ENCODE assay signal across 9 cellular contexts in genomic region chr3:112092439-112093179, GRCh38. TPM values are rescaled to one million over a fixed set of nuclear protein-coding genes. Genes with fewer than 3 reads are reported as not detected.
A peak's percentile ranks its signal among the peaks of the same experiment; 100 is the strongest.
DNase-seq lines count a peak whose midpoint lies in the region; ATAC-seq and TF ChIP-seq lines count a peak whose summit lies in the region.
"Had no signal": no experiment of that assay in that cellular context is flagged by ENCODE, and none has a peak within 500 bp of the region (broad histone marks: within the 10 kb centered on the region; RNA-seq: fewer than 3 reads in every experiment).

No MANE protein-coding gene starts in this region.

- H2BK15ac ChIP-seq in mesendoderm (replicated peaks; ENCODE audit: low read depth) = no peak overlapping the region

- no peak for TF ChIP-seq EP300 in esophagus muscularis mucosa (IDR thresholded peaks at IDR 0.05)

- WGBS in mesendoderm (ENCODE audit: extremely low coverage, insufficient coverage, low lambda C conversion rate) = no CpG with 5 or more reads among the region's 7 CpGs
- WGBS in esophagus muscularis mucosa = 53% methylated on average over 7 of the region's 7 CpGs

- no peak overlapping the region for H4K5ac ChIP-seq in mesendoderm (ENCODE audit: low read length)

- H4K20me1 ChIP-seq in DND-41 (ENCODE audit: insufficient read depth, low read length) = no peaks in the 10 kb centered on the region

- H3K4me3 Mint-ChIP-seq in activated B cell treated with CpG ODN at 0.5 μM for 24 hours = no peak overlapping the region

- no peak overlapping the region for H2AFZ ChIP-seq in DND-41 (ENCODE audit: low read depth, low read length)

- H3K4me2 ChIP-seq in DND-41 (ENCODE audit: insufficient read depth, low read length) (no peak overlapping the region), mesendoderm (ENCODE audit: low read length) (no peak overlapping the region)

- intact Hi-C loops in activated B cell treated with CpG ODN at 0.5 μM for 24 hours (cut with micrococcal nuclease) (no loop called here), esophagus muscularis mucosa (cut with DNase I) (no loop called here)

- no peak overlapping the region for H3K56ac ChIP-seq in mesendoderm (ENCODE audit: low read length)

- DNase-seq in DND-41 (no peak), activated B cell treated with CpG ODN at 0.5 μM for 24 hours (no peak), mesendoderm (peak; percentile 85), mucosa of gallbladder (ENCODE audit: low spot score) (no peak), esophagus muscularis mucosa (ENCODE audit: extremely low spot score) (no peak), NCI-H748 treated with DMSO at 0.1 percent for 48 hours (lab: John Stamatoyannopoulos, UW) (no peak), NCI-H1694 treated with DMSO at 0.1 percent for 48 hours (lab: John Stamatoyannopoulos, UW) (no peak)

- H2AK5ac ChIP-seq in mesendoderm (ENCODE audit: low read length) = no peak overlapping the region

- H2BK120ac ChIP-seq in mesendoderm (ENCODE audit: low read depth, low read length) = no peak overlapping the region

- POLR2A ChIA-PET in activated B cell treated with CpG ODN at 0.5 μM for 24 hours (lab: Charles Lee) = no interaction called here

- ATAC-seq in DND-41 (ENCODE audit: insufficient read depth, low read depth) (peak; percentile 49; the same call in 2 of the 3 replicates), HG02610 (IDR thresholded peaks at IDR 0.05; ENCODE audit: unreplicated experiment) (peak; percentile 43), activated B cell treated with CpG ODN at 0.5 μM for 24 hours (ENCODE audit: low read depth) (peak; percentile 45)

- H3K27ac Mint-ChIP-seq in activated B cell treated with CpG ODN at 0.5 μM for 24 hours = no peak overlapping the region

- no peak overlapping the region for H3K23ac ChIP-seq in mesendoderm (ENCODE audit: low read length)

- TF ChIP-seq POLR2A in esophagus muscularis mucosa (IDR thresholded peaks at IDR 0.05; ENCODE audit: low read depth) = no peak

- H3K9me3 Mint-ChIP-seq in activated B cell treated with CpG ODN at 0.5 μM for 24 hours = no peaks in the 10 kb centered on the region

- peaks cover 10% of the 10 kb centered on the region for H3K27me3 ChIP-seq in DND-41 (ENCODE audit: insufficient read depth, low read length, poor library complexity)
- no peaks in the 10 kb centered on the region for H3K27me3 ChIP-seq in mesendoderm (ENCODE audit: insufficient read depth, low read length, poor library complexity)
- no peaks in the 10 kb centered on the region for H3K27me3 ChIP-seq in esophagus muscularis mucosa

- no peak overlapping the region for H3K4ac ChIP-seq in mesendoderm (ENCODE audit: low read depth, low read length)

- no peak overlapping the region for H2BK5ac ChIP-seq in mesendoderm (ENCODE audit: low read length)

- H3K4me1 ChIP-seq in DND-41 (ENCODE audit: insufficient read depth, low read length) (no peaks in the 10 kb centered on the region), mesendoderm (ENCODE audit: control insufficient read depth, low read depth, low read length) (peaks cover 13% of the 10 kb centered on the region), esophagus muscularis mucosa (peaks cover 2 to 19% (median 7%) of the 10 kb centered on the region in 4 donors)

- H3K36me3 ChIP-seq in DND-41 (ENCODE audit: insufficient read depth, low read length) = no peaks in the 10 kb centered on the region
- no peaks in the 10 kb centered on the region for H3K36me3 ChIP-seq in mesendoderm (ENCODE audit: control insufficient read depth, insufficient read depth, low read length)
- H3K36me3 ChIP-seq in esophagus muscularis mucosa = no peaks in the 10 kb centered on the region

- CTCF ChIA-PET in activated B cell treated with CpG ODN at 0.5 μM for 24 hours (lab: Charles Lee) = interaction anchor here (1.5 kb wide), 1 partner anchor 19 kb away, joined by 5 read pairs; no protein-coding TSS in a partner anchor

- H3K27me3 Mint-ChIP-seq in activated B cell treated with CpG ODN at 0.5 μM for 24 hours = peaks cover 12% of the 10 kb centered on the region

- no peak overlapping the region for H3K27ac ChIP-seq in DND-41 (ENCODE audit: low read length)
- peak overlapping the region; percentile 6 for H3K27ac ChIP-seq in mesendoderm (ENCODE audit: low read depth, low read length)
- no peak overlapping the region for H3K27ac ChIP-seq in esophagus muscularis mucosa (replicated peaks in 1 of 4)

- H3K9me3 ChIP-seq in DND-41 (ENCODE audit: insufficient read depth, low read length, severe bottlenecking) (no peaks in the 10 kb centered on the region), esophagus muscularis mucosa (no peaks in the 10 kb centered on the region)

- H3K4me3 ChIP-seq in DND-41 (ENCODE audit: low read depth in 1 of 2, low read length in 2 of 2) (no peak overlapping the region), mesendoderm (ENCODE audit: low read length) (no peak overlapping the region), esophagus muscularis mucosa (no peak overlapping the region)

- no peak overlapping the region for H4K8ac ChIP-seq in mesendoderm (ENCODE audit: low read depth, low read length)

- H3K79me2 ChIP-seq in DND-41 (ENCODE audit: insufficient read depth, low read length) (no peaks in the 10 kb centered on the region), mesendoderm (ENCODE audit: control insufficient read depth, insufficient read depth, low read length) (peaks cover 8% of the 10 kb centered on the region)

- peak overlapping the region; percentile 64 for H3K18ac ChIP-seq in mesendoderm (ENCODE audit: low read length)

- peaks cover 32% of the 10 kb centered on the region for H3K4me1 Mint-ChIP-seq in activated B cell treated with CpG ODN at 0.5 μM for 24 hours

- H3K9ac ChIP-seq in DND-41 (ENCODE audit: low read depth, low read length) (no peak overlapping the region), mesendoderm (ENCODE audit: low read length) (no peak overlapping the region)

- TF ChIP-seq CTCF in DND-41 (IDR thresholded peaks at IDR 0.05; ENCODE audit: borderline replicate concordance, extremely low read depth, low read length, poor library complexity, severe bottlenecking) (no peak), activated B cell treated with CpG ODN at 0.5 μM for 24 hours (IDR thresholded peaks at IDR 0.05) (no peak), esophagus muscularis mucosa (IDR thresholded peaks at IDR 0.05) (no peak)

- peaks cover 6% of the 10 kb centered on the region for H3K79me1 ChIP-seq in mesendoderm (ENCODE audit: low read length)

- H3K36me3 Mint-ChIP-seq in activated B cell treated with CpG ODN at 0.5 μM for 24 hours (ENCODE audit: low read depth) = no peaks in the 10 kb centered on the region

RNA-seq across cellular contexts. Expression of gene C3orf52, which starts 6.4 kb away (rescaled TPM):
- total RNA-seq in activated B cell treated with CpG ODN at 0.5 μM for 24 hours = 1.4 and 1.8 TPM in 2 replicates
- 6.2 TPM for polyA plus RNA-seq in mesendoderm (2013, experiment 1 of 2)
- polyA plus RNA-seq in mesendoderm (2013, experiment 2 of 2) = 6.9 TPM
- total RNA-seq in mucosa of gallbladder = 24.3 TPM
- 1 to 10 TPM; 1.7 to 3.3 (median 2.6) TPM for total RNA-seq in esophagus muscularis mucosa

RNA-seq across cellular contexts. Expression of gene GCSAM, which starts 40.4 kb away (rescaled TPM):
- 16.0 and 17.3 TPM in 2 replicates for total RNA-seq in activated B cell treated with CpG ODN at 0.5 μM for 24 hours
- not detected for polyA plus RNA-seq in mesendoderm (2013, experiment 1 of 2)
- not detected for polyA plus RNA-seq in mesendoderm (2013, experiment 2 of 2)
- total RNA-seq in mucosa of gallbladder = 0.37 TPM
- under 1 TPM in 1 of 4 donors, not detected in 3; 0.33 TPM for total RNA-seq in esophagus muscularis mucosa

RNA-seq across cellular contexts. Expression of gene TMPRSS7, which starts 58.1 kb away (rescaled TPM):
- total RNA-seq in activated B cell treated with CpG ODN at 0.5 μM for 24 hours (not detected in 2 replicates), mucosa of gallbladder (0.12 TPM), esophagus muscularis mucosa (not detected)
- polyA plus RNA-seq in mesendoderm (2013, experiment 1 of 2) = 0.01 TPM
- not detected for polyA plus RNA-seq in mesendoderm (2013, experiment 2 of 2)
- total RNA-seq: skeletal muscle tissue had no signal

Comparison
In these comparisons a context has a peak if more than half of its experiments do, and no peak if none do; other contexts are left out.
1. RNA of gene GCSAM, which starts 40.4 kb away (total RNA-seq): 16.0 to 17.3 TPM in activated B cell treated with CpG ODN at 0.5 μM for 24 hours; 0.37 TPM in mucosa of gallbladder (single experiment) and 0.33 TPM in esophagus muscularis mucosa; every median in the first group is over 10 times any median in the second.
2. Peak in every context shown above with its lines, with median percentiles within 50 percentile points of each other: ATAC-seq.